21 cellular contexts compared by ENCODE assay signal in genomic region chr19:20233105-20233504, GRCh38.
A peak's percentile ranks its signal among the peaks of the same experiment; 100 is the strongest.
DNase-seq lines count a peak whose midpoint lies in the region; ATAC-seq and TF ChIP-seq lines count a peak whose summit lies in the region.
"Had no signal": no experiment of that assay in that cellular context is flagged by ENCODE, and none has a peak within 500 bp of the region (broad histone marks: within the 10 kb centered on the region; RNA-seq: fewer than 3 reads in every experiment).

No MANE protein-coding gene starts in this region.

- no peak for TF ChIP-seq POLR2A in transverse colon (IDR thresholded peaks at IDR 0.05)

- H3K27ac ChIP-seq in SU-DHL-6 (ENCODE audit: low read depth, low read length): no peak overlapping the region
- H3K27ac ChIP-seq in endodermal cell (ENCODE audit: low read depth, low read length): no peak overlapping the region
- H3K27ac ChIP-seq in transverse colon: peak overlapping the region; percentile 64 to 77 (median 70)
- H3K27ac ChIP-seq: BLaER1 treated with 17β-estradiol and CSF1 and Interleukin-3, amounts not matched to agents 10 nM and 100 nM had no signal

- TF ChIP-seq CTCF in SU-DHL-6 (IDR thresholded peaks at IDR 0.05; ENCODE audit: insufficient read depth, low read length, poor library complexity, severe bottlenecking) (no peak), endodermal cell (conservative IDR thresholded peaks at IDR 0.05) (no peak), transverse colon (IDR thresholded peaks at IDR 0.05) (no peak)

- H3K4me1 ChIP-seq in endodermal cell (ENCODE audit: control insufficient read depth, insufficient read depth, low read length) (no peaks in the 10 kb centered on the region), transverse colon (peaks cover 0 to 21% (median 12%) of the 10 kb centered on the region in 4 donors)

- no peaks in the 10 kb centered on the region for H3K27me3 Mint-ChIP-seq in endodermal cell (ENCODE audit: insufficient read depth)

- peak overlapping the region; percentile 52 for H3K27ac Mint-ChIP-seq in endodermal cell
- H3K27ac Mint-ChIP-seq: CD8-positive, alpha-beta T cell had no signal

- peaks cover 85% of the 10 kb centered on the region for H3K36me3 Mint-ChIP-seq in endodermal cell (ENCODE audit: low read depth)

- 86 to 100% methylated on average over 2 to 3 of the region's 3 CpGs for WGBS in endodermal cell (ENCODE audit: insufficient coverage in 1 of 2, insufficient read length in 1 of 2), 2 experiments
- 44 to 75% methylated on average over 3 of the region's 3 CpGs for WGBS in transverse colon (ENCODE audit: low coverage in 1 of 2), 2 donors

- no peak for TF ChIP-seq EP300 in transverse colon (IDR thresholded peaks at IDR 0.05; ENCODE audit: low read depth)

- DNase-seq in endodermal cell: no peak
- DNase-seq in mucosa of gallbladder (ENCODE audit: low spot score): peak; percentile 62
- DNase-seq in transverse colon: peak; percentile 44
- DNase-seq: ACHN; CD8-positive, alpha-beta T cell; DND-41; MM.1S; NCI-H1048; NCI-H1417 treated with DMSO at 0.1 percent for 48 hours; NCI-H187; NCI-H2107; NCI-H446 treated with DMSO at 0.1 percent for 48 hours; NCI-H526 treated with DMSO at 0.1 percent for 48 hours; PC-3; Right ventricle myocardium superior had no signal

- no peaks in the 10 kb centered on the region; the same call in 1 of the 2 replicates for H3F3A ChIP-seq in SU-DHL-6 (ENCODE audit: insufficient read depth)

- H3K79me2 ChIP-seq in SU-DHL-6 (ENCODE audit: insufficient read depth, low read length): peaks cover 78% of the 10 kb centered on the region

- H3K9me3 Mint-ChIP-seq in endodermal cell: peaks cover 46% of the 10 kb centered on the region

- no peak overlapping the region for H3K9ac ChIP-seq in SU-DHL-6 (ENCODE audit: low read length)
- no peak overlapping the region for H3K9ac ChIP-seq in endodermal cell (ENCODE audit: extremely low read depth, low read length, poor library complexity, severe bottlenecking)
- H3K9ac ChIP-seq: BLaER1 treated with 17β-estradiol and CSF1 and Interleukin-3, amounts not matched to agents 10 nM and 100 nM had no signal

- H3K9me3 ChIP-seq in SU-DHL-6 (ENCODE audit: insufficient read depth, low read length): no peaks in the 10 kb centered on the region
- peaks cover 70% of the 10 kb centered on the region for H3K9me3 ChIP-seq in endodermal cell (ENCODE audit: control insufficient read depth, low read length)
- peaks cover 2 to 7% of the 10 kb centered on the region in 2 donors for H3K9me3 ChIP-seq in transverse colon

- no peaks in the 10 kb centered on the region for H3K9me2 ChIP-seq in SU-DHL-6 (replicated peaks; ENCODE audit: insufficient read depth, low read length)

- no peak overlapping the region for H3K4me3 ChIP-seq in SU-DHL-6 (ENCODE audit: insufficient read depth, low read length, poor library complexity, severe bottlenecking)
- peak overlapping the region; percentile 98 for H3K4me3 ChIP-seq in endodermal cell (ENCODE audit: low read length)
- H3K4me3 ChIP-seq in transverse colon: no peak overlapping the region

- peak overlapping the region; percentile 78 for H3K4me2 ChIP-seq in SU-DHL-6 (ENCODE audit: low read depth, low read length, poor library complexity, severe bottlenecking)
- H3K4me2 ChIP-seq: BLaER1 treated with 17β-estradiol and CSF1 and Interleukin-3, amounts not matched to agents 10 nM and 100 nM had no signal

- H2AFZ ChIP-seq in SU-DHL-6 (ENCODE audit: low read depth, low read length, severe bottlenecking): no peak overlapping the region

- no peaks in the 10 kb centered on the region for H4K20me1 ChIP-seq in SU-DHL-6 (ENCODE audit: low read depth, low read length)
- H4K20me1 ChIP-seq: BLaER1 treated with 17β-estradiol and CSF1 and Interleukin-3, amounts not matched to agents 10 nM and 100 nM had no signal

- H3K36me3 ChIP-seq in SU-DHL-6 (ENCODE audit: low read length) (peaks cover 32% of the 10 kb centered on the region), endodermal cell (ENCODE audit: control insufficient read depth, insufficient read depth, low read length) (peaks cover 71% of the 10 kb centered on the region), transverse colon (peaks cover 0 to 5% (median 0%) of the 10 kb centered on the region in 4 donors)

- in situ Hi-C loops in transverse colon (cut with MboI; ENCODE audit: low pct_ligation_motif_present in 1 of 4, low pct_unique_long_range_greater_than_20kb in 1 of 4, low sequenced_read_pairs in 3 of 4): no loop called here

- H3K4me3 Mint-ChIP-seq in endodermal cell: peak overlapping the region; percentile 32
- H3K4me3 Mint-ChIP-seq: CD8-positive, alpha-beta T cell had no signal

- ATAC-seq in HG03095 (IDR thresholded peaks at IDR 0.05; ENCODE audit: unreplicated experiment) (no peak), GM19452 (IDR thresholded peaks at IDR 0.05; ENCODE audit: unreplicated experiment) (no peak), GM19395 (IDR thresholded peaks at IDR 0.05; ENCODE audit: unreplicated experiment) (no peak), HG02588 (IDR thresholded peaks at IDR 0.05; ENCODE audit: unreplicated experiment) (no peak)
- ATAC-seq: CD8-positive, alpha-beta T cell; PC-3 had no signal

- no peaks in the 10 kb centered on the region for H3K27me3 ChIP-seq in SU-DHL-6 (ENCODE audit: low read length)
- no peaks in the 10 kb centered on the region for H3K27me3 ChIP-seq in endodermal cell (ENCODE audit: control insufficient read depth, insufficient read depth, low read length, poor library complexity, severe bottlenecking)
- H3K27me3 ChIP-seq in transverse colon: no peaks in the 10 kb centered on the region
- H3K27me3 ChIP-seq: BLaER1 treated with 17β-estradiol and CSF1 and Interleukin-3, amounts not matched to agents 10 nM and 100 nM had no signal

- peaks cover 35% of the 10 kb centered on the region for H3K4me1 Mint-ChIP-seq in endodermal cell

- intact Hi-C loops in transverse colon (cut with DNase I; ENCODE audit: low total_unique reads): no loop called here

Comparison
In these comparisons a context has a peak if more than half of its experiments do, and no peak if none do; other contexts are left out.
1. H3K27ac ChIP-seq: peak in transverse colon (4 of 4); none in SU-DHL-6 (single experiment) and endodermal cell (single experiment).